8 cellular contexts compared by ENCODE assay signal in genomic region chr22:17786435-17787158, GRCh38. TPM values are rescaled to one million over a fixed set of nuclear protein-coding genes. Genes with fewer than 3 reads are reported as not detected.
DNase-seq lines count a peak whose midpoint lies in the region; TF ChIP-seq lines count a peak whose summit lies in the region.

No MANE protein-coding gene starts in this region.

- DNase-seq in EH (ENCODE audit: low read depth) (peak; percentile 18), RPMI7951 (ENCODE audit: low read depth) (peak; percentile 84), fibroblast of pulmonary artery (ENCODE audit: low read depth) (peak; percentile 31), NCI-H2107 treated with DMSO at 0.1 percent for 48 hours (lab: John Stamatoyannopoulos, UW; ENCODE audit: unreplicated experiment) (no peak), prostate gland (ENCODE audit: low spot score) (no peak)
- DNase-seq in effector memory CD4-positive, alpha-beta T cell, result no peak
- no peak for DNase-seq in NK-92 treated with Interleukin-12 subunit alpha and Interleukin-12 subunit beta, amount 100 ng/mL, for 24 hours (lab: John Stamatoyannopoulos, UW)

- no peak overlapping the region for H3K4me3 ChIP-seq in fibroblast of pulmonary artery (replicated peaks; ENCODE audit: low read depth, low read length)
- H3K4me3 ChIP-seq in effector memory CD4-positive, alpha-beta T cell (ENCODE audit: insufficient read depth, low read depth, low read length, poor library complexity, severe bottlenecking), result no peak overlapping the region
- no peak overlapping the region for H3K4me3 ChIP-seq in prostate gland

- H3K4me1 Mint-ChIP-seq in nephron, result peaks cover 29% of the 10 kb centered on the region

- TF ChIP-seq CTCF in fibroblast of pulmonary artery (IDR thresholded peaks at IDR 0.05; ENCODE audit: low read length, missing control alignments) (no peak), nephron (IDR thresholded peaks at IDR 0.05; ENCODE audit: unreplicated experiment in 3 of 3) (no peak), prostate gland (IDR thresholded peaks at IDR 0.05) (no peak)

- no peak overlapping the region for H3K4me3 Mint-ChIP-seq in nephron

- peaks cover 21% of the 10 kb centered on the region for H3K36me3 ChIP-seq in effector memory CD4-positive, alpha-beta T cell (ENCODE audit: control insufficient read depth, insufficient read depth, low read length)
- H3K36me3 ChIP-seq in prostate gland, result peaks cover 0 to 11% of the 10 kb centered on the region in 2 donors

- H3K27me3 Mint-ChIP-seq in nephron (ENCODE audit: low read depth), result peaks cover 8% of the 10 kb centered on the region

- peak overlapping the region; percentile 29 to 71 (median 51) for H3K27ac Mint-ChIP-seq in nephron

- peaks cover 5% of the 10 kb centered on the region for H3K4me1 ChIP-seq in effector memory CD4-positive, alpha-beta T cell (ENCODE audit: control insufficient read depth, insufficient read depth, low read length, poor library complexity, severe bottlenecking)
- no peaks in the 10 kb centered on the region for H3K4me1 ChIP-seq in prostate gland (replicated peaks)

- WGBS in prostate gland, result 52% methylated on average over 18 of the region's 18 CpGs

- no peak for TF ChIP-seq POLR2A in prostate gland (IDR thresholded peaks at IDR 0.05)

- peaks cover 3% of the 10 kb centered on the region for H3K36me3 Mint-ChIP-seq in nephron (ENCODE audit: low read depth)

- no peak overlapping the region for H3K27ac ChIP-seq in effector memory CD4-positive, alpha-beta T cell (ENCODE audit: insufficient read depth, low read length, poor library complexity, severe bottlenecking)
- H3K27ac ChIP-seq in prostate gland, result peak overlapping the region in 1 of 2 donors; percentile 33

- H3K27me3 ChIP-seq in effector memory CD4-positive, alpha-beta T cell (replicated peaks; ENCODE audit: control insufficient read depth, insufficient read depth, low read length, poor library complexity, severe bottlenecking), result no peaks in the 10 kb centered on the region
- no peaks in the 10 kb centered on the region for H3K27me3 ChIP-seq in prostate gland (replicated peaks; ENCODE audit: insufficient read depth)

- intact Hi-C loops in prostate gland (cut with DNase I), result loop anchor here (10.0 kb wide), 1 partner anchor 222 kb away; the partner anchor contains the start of gene SLC25A18

- H3K9me3 Mint-ChIP-seq in nephron, result no peaks in the 10 kb centered on the region

- H3K9me3 ChIP-seq in effector memory CD4-positive, alpha-beta T cell (ENCODE audit: control insufficient read depth, low read length), result no peaks in the 10 kb centered on the region
- H3K9me3 ChIP-seq in prostate gland, result no peaks in the 10 kb centered on the region

RNA-seq across cellular contexts. Expression of gene BID, which starts 12.3 kb away (rescaled TPM):
- 30.4 and 36.7 TPM in 2 replicates for total RNA-seq in RPMI7951 (2014; rRNA removed; shearing (Covaris generic))
- total RNA-seq in prostate gland, result 10 to 100 TPM; 18.1 to 21.0 TPM

Comparison
In these comparisons a context has a peak if more than half of its experiments do, and no peak if none do; other contexts are left out.
1. DNase-seq: peak in EH (single experiment), RPMI7951 (single experiment) and fibroblast of pulmonary artery (single experiment); none in effector memory CD4-positive, alpha-beta T cell (0 of 3), NCI-H2107 treated with DMSO at 0.1 percent for 48 hours (single experiment), prostate gland (single experiment) and NK-92 treated with Interleukin-12 subunit alpha and Interleukin-12 subunit beta, amount 100 ng/mL, for 24 hours (single experiment).